In the genomic region with DNA sequence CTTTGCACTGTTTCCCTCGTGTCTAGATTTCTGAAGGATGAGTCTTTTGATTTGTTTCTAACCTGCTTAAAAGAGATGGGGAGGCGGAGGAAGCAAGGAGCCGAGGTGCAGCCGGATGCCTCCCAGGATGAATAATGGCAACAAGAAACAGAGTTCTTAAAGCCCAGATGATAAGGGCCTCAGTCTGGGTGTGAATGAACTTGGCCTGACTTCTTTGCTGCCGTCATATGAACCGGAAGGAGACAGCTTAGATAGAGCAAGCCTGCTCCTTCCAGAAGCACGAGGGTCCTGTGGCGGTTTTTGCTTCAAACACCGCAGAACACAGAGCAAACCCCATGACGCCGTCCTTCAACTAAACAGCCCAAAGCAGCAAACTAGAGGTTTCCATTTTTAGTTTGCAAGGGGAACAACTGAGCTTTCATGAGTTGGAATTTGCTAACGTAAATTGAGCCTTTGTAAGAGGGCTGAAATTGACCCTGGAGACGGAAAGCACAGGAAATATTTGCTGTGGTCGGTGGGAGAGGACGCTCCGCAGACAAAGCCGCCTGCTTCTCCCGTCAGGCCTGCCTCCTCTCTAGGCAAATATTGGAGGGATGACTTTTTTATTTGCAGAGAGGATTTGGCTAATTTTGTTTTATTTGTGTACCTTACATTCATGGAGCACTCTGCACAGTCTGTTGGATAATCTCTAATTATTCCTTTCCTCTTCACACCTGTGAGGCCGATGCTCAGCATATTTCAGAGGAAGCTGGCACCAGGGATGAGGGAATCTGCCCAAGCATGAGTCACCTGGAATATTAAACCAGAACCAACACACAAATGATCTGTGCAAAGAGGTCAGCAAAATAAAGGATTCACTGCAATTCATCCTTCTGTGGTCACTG, we compare ENCODE assay signal across 17 cellular contexts.
A peak's percentile ranks its signal among the peaks of the same experiment; 100 is the strongest.
DNase-seq lines count a peak whose midpoint lies in the region; ATAC-seq, FAIRE-seq and TF ChIP-seq lines count a peak whose summit lies in the region.
"Had no signal": no experiment of that assay in that cellular context is flagged by ENCODE, and none has a peak within 500 bp of the region (broad histone marks: within the 10 kb centered on the region; RNA-seq: fewer than 3 reads in every experiment).

No MANE protein-coding gene starts in this region.

- no peaks in the 10 kb centered on the region for H3K9me3 ChIP-seq in H1 (ENCODE audit: insufficient read depth in 2 of 2, low read depth in 1 of 2, low read length in 1 of 2)
- no peaks in the 10 kb centered on the region for H3K9me3 ChIP-seq in osteoblast (ENCODE audit: low read depth, low read length)

- H3K4me2 ChIP-seq in GM23338: no peak overlapping the region
- no peak overlapping the region for H3K4me2 ChIP-seq in H1 (ENCODE audit: insufficient read depth in 1 of 2, low read depth in 2 of 2, low read length in 2 of 2)
- no peak overlapping the region for H3K4me2 ChIP-seq in osteoblast (ENCODE audit: insufficient read depth, low read length)

- no peaks in the 10 kb centered on the region for H3F3A ChIP-seq in GM23338 (replicated peaks; ENCODE audit: low read depth)

- H3K27ac ChIP-seq in GM23338 (ENCODE audit: low read depth): no peak overlapping the region
- H3K27ac ChIP-seq in H1 (ENCODE audit: low read depth, low read length): no peak overlapping the region
- H3K27ac ChIP-seq in osteoblast (ENCODE audit: low read depth, low read length): no peak overlapping the region

- H3K4me1 ChIP-seq in GM23338 (ENCODE audit: insufficient read depth) (peaks cover 6% of the 10 kb centered on the region; the same call in 1 of the 2 replicates), H1 (replicated peaks in 1 of 4; ENCODE audit: control insufficient read depth in 3 of 4, insufficient read depth in 4 of 4, low read length in 3 of 4) (peaks cover 0 to 6% (median 3%) of the 10 kb centered on the region in 4 experiments; a peak in 2 of 7 replicates), osteoblast (ENCODE audit: insufficient read depth, low read length) (no peaks in the 10 kb centered on the region)

- no peak overlapping the region for H3K4ac ChIP-seq in H1 (replicated peaks; ENCODE audit: insufficient read length, low read depth, low read length)

- no peak overlapping the region for H2BK120ac ChIP-seq in H1 (replicated peaks; ENCODE audit: low read depth, low read length)

- no peak for TF ChIP-seq RAD21 in H1 (IDR thresholded peaks at IDR 0.05 in 1 of 2, conservative IDR thresholded peaks at IDR 0.05 in 1 of 2; ENCODE audit: low read depth in 2 of 2, low read length in 2 of 2)

- no peaks in the 10 kb centered on the region for H3K36me3 Mint-ChIP-seq in GM23338 (ENCODE audit: low read depth)

- H4K8ac ChIP-seq in H1 (ENCODE audit: extremely low read depth, insufficient read depth, low read length): no peak overlapping the region

- no peak overlapping the region for H2BK12ac ChIP-seq in H1 (ENCODE audit: low read depth, low read length)

- POLR2A ChIA-PET in H1 (lab: Charles Lee; ENCODE audit: partially characterized antibody): no interaction called here

- DNase-seq in GM23338 (ENCODE audit: low spot score): no peak
- DNase-seq in NCI-H748 (lab: John Stamatoyannopoulos, UW; ENCODE audit: unreplicated experiment): peak; percentile 86
- DNase-seq in H1 (ENCODE audit: low read depth in 1 of 2, low spot score in 2 of 2): no peak
- peak; percentile 64 for DNase-seq in osteoblast (ENCODE audit: insufficient read length, low spot score, missing footprints)
- DNase-seq in activated naive CD4-positive, alpha-beta T cell treated with anti-CD3 and anti-CD28 coated beads, Interleukin-2, amount 50 U/mL, for 16 hours: no peak
- DNase-seq in stimulated activated naive CD4-positive, alpha-beta T cell (lab: John Stamatoyannopoulos, UW): no peak
- no peak for DNase-seq in NCI-H1930 (lab: John Stamatoyannopoulos, UW)
- DNase-seq: activated CD4-positive, CD25-positive, alpha-beta regulatory T cell; KBM-7; kidney glomerular epithelial cell; NCI-H1105 treated with DMSO at 0.1 percent for 48 hours; NCI-H510A had no signal

- WGBS in H1 (ENCODE audit: extremely low coverage in 1 of 2, insufficient coverage in 1 of 2, insufficient read length in 1 of 2, insufficient replicate concordance in 2 of 2, low coverage in 1 of 2, low lambda C conversion rate in 2 of 2, missing lambda C conversion rate in 1 of 2), 2 experiments: 88% methylated on average over 19 of the region's 19 CpGs; no CpG with 5 or more reads in 1 of the 2 experiments

- no peaks in the 10 kb centered on the region for H3K27me3 ChIP-seq in GM23338 (ENCODE audit: insufficient read depth)
- H3K27me3 ChIP-seq in H1 (replicated peaks in 1 of 4; ENCODE audit: control insufficient read depth in 3 of 4, extremely low read depth in 1 of 4, insufficient read depth in 3 of 4, low read length in 3 of 4): no peaks in the 10 kb centered on the region
- H3K27me3 ChIP-seq in osteoblast (ENCODE audit: insufficient read depth, low read length): peaks cover 4% of the 10 kb centered on the region
- H3K27me3 ChIP-seq: dorsolateral prefrontal cortex had no signal

- H3K79me1 ChIP-seq in H1 (ENCODE audit: low read depth, low read length): no peaks in the 10 kb centered on the region

- no peaks in the 10 kb centered on the region for H3K9me3 Mint-ChIP-seq in GM23338

- H2AK5ac ChIP-seq in H1 (ENCODE audit: low read depth, low read length): no peak overlapping the region

- H4K5ac ChIP-seq in H1 (ENCODE audit: insufficient read length, low read depth, low read length): no peak overlapping the region

- no peak overlapping the region for H3K9ac ChIP-seq in H1 (replicated peaks in 1 of 4; ENCODE audit: extremely low read depth in 1 of 4, low read depth in 3 of 4, low read length in 3 of 4)

- no peak overlapping the region for H4K91ac ChIP-seq in H1 (replicated peaks; ENCODE audit: insufficient read length, low read length)

- H3K27ac Mint-ChIP-seq in GM23338: no peak overlapping the region
- H3K27ac Mint-ChIP-seq: progenitor cell of endocrine pancreas had no signal

- no peak overlapping the region for H3K23ac ChIP-seq in H1 (ENCODE audit: insufficient read length)

- H3K4me3 ChIP-seq in GM23338: no peak overlapping the region
- no peak overlapping the region for H3K4me3 ChIP-seq in H1 (ENCODE audit: extremely low read depth in 1 of 4, insufficient read depth in 2 of 4, low read depth in 3 of 4, low read length in 4 of 4)
- H3K4me3 ChIP-seq in osteoblast (ENCODE audit: insufficient read depth, low read length): no peak overlapping the region
- H3K4me3 ChIP-seq: dorsolateral prefrontal cortex had no signal

- no peaks in the 10 kb centered on the region for H3K9me2 ChIP-seq in GM23338 (ENCODE audit: insufficient read depth)

- no peak overlapping the region for H3K56ac ChIP-seq in H1 (replicated peaks; ENCODE audit: insufficient read length, low read depth, low read length)

- peaks cover 12% of the 10 kb centered on the region for H3K4me1 Mint-ChIP-seq in GM23338

- ATAC-seq in GM23338 (no peak), GM18861 (IDR thresholded peaks at IDR 0.05; ENCODE audit: unreplicated experiment) (no peak)

- no peaks in the 10 kb centered on the region for H3K27me3 Mint-ChIP-seq in GM23338 (ENCODE audit: insufficient read depth, low read depth, poor library complexity)
- H3K27me3 Mint-ChIP-seq: progenitor cell of endocrine pancreas had no signal

- H3K4me3 Mint-ChIP-seq in GM23338: no peak overlapping the region

- no peaks in the 10 kb centered on the region for H3K79me2 ChIP-seq in GM23338 (replicated peaks; ENCODE audit: insufficient read depth)
- H3K79me2 ChIP-seq in H1 (ENCODE audit: control insufficient read depth in 1 of 2, insufficient read depth in 2 of 2, low read length in 2 of 2): no peaks in the 10 kb centered on the region
- H3K79me2 ChIP-seq in osteoblast (ENCODE audit: insufficient read depth, low read length): no peaks in the 10 kb centered on the region

- CTCF ChIA-PET in H1 (lab: Charles Lee; ENCODE audit: partially characterized antibody): interaction anchor here (1.1 kb wide), 1 partner anchor 34 kb away, joined by 3 read pairs; no protein-coding TSS in a partner anchor

- no peak overlapping the region for H3K18ac ChIP-seq in H1 (ENCODE audit: extremely low read depth, low read length)

- no peak for TF ChIP-seq POLR2A in H1 (IDR thresholded peaks at IDR 0.05; ENCODE audit: control extremely low read depth in 1 of 2, low read depth in 2 of 2, low read length in 2 of 2)

- no peak overlapping the region for H2BK5ac ChIP-seq in H1 (ENCODE audit: low read depth, low read length)

- H3K36me3 ChIP-seq in GM23338 (ENCODE audit: insufficient read depth): no peaks in the 10 kb centered on the region
- H3K36me3 ChIP-seq in H1 (ENCODE audit: control insufficient read depth in 2 of 4, insufficient read depth in 4 of 4, low read length in 3 of 4): no peaks in the 10 kb centered on the region
- no peaks in the 10 kb centered on the region for H3K36me3 ChIP-seq in osteoblast (ENCODE audit: insufficient read depth, low read length)

- no peaks in the 10 kb centered on the region for H3K23me2 ChIP-seq in H1 (ENCODE audit: low read depth, low read length)

- H4K20me1 ChIP-seq in GM23338 (replicated peaks; ENCODE audit: insufficient read depth) (no peaks in the 10 kb centered on the region), H1 (replicated peaks in 1 of 2; ENCODE audit: control insufficient read depth in 1 of 2, insufficient read depth in 2 of 2, low read length in 2 of 2) (no peaks in the 10 kb centered on the region), osteoblast (ENCODE audit: insufficient read depth, low read length) (no peaks in the 10 kb centered on the region)

- no peak for TF ChIP-seq EP300 in H1 (IDR thresholded peaks at IDR 0.05; ENCODE audit: borderline replicate concordance in 1 of 2, low read depth in 2 of 2, low read length in 2 of 2)

- H2BK15ac ChIP-seq in H1 (ENCODE audit: low read length): no peak overlapping the region

- TF ChIP-seq CTCF in GM23338 (conservative IDR thresholded peaks at IDR 0.05; ENCODE audit: low read depth in 2 of 2): no peak
- no peak for TF ChIP-seq CTCF in H1 (IDR thresholded peaks at IDR 0.05; ENCODE audit: control extremely low read depth in 1 of 3, insufficient read depth in 1 of 3, low read depth in 1 of 3, low read length in 3 of 3)
- no peak for TF ChIP-seq CTCF in osteoblast (IDR thresholded peaks at IDR 0.05; ENCODE audit: extremely low read depth, low read depth, low read length)

- FAIRE-seq in H1 (lab: Jason Lieb, UNC): no peak
- FAIRE-seq: astrocyte, GM18507 had no signal

- H2AFZ ChIP-seq in GM23338 (peak overlapping the region; percentile 85), H1 (ENCODE audit: low read length) (peak overlapping the region; percentile 72; the same call in 1 of the 2 replicates), osteoblast (ENCODE audit: low read length) (no peak overlapping the region)

- H3K14ac ChIP-seq in H1 (ENCODE audit: insufficient read length): no peak overlapping the region

- no peak overlapping the region for H2BK20ac ChIP-seq in H1 (ENCODE audit: low read length)

TF ChIP-seq in GM23338, 12 proteins besides CTCF, POLR2A, EP300 and RAD21 (continues in another document):
- TF ChIP-seq JUNB (IDR thresholded peaks at IDR 0.05; ENCODE audit: unreplicated experiment): no peak

TF ChIP-seq in H1, 55 proteins besides CTCF, POLR2A, EP300 and RAD21 (continues in another document):
- TF ChIP-seq EZH2 (IDR thresholded peaks at IDR 0.05; ENCODE audit: low read depth, low read length, severe bottlenecking): no peak
- no peak for TF ChIP-seq EGR1 (IDR thresholded peaks at IDR 0.05; ENCODE audit: borderline replicate concordance, low read depth, low read length)
- no peak for TF ChIP-seq SP1 (IDR thresholded peaks at IDR 0.05; ENCODE audit: low read depth, low read length)
- no peak for TF ChIP-seq JUND (IDR thresholded peaks at IDR 0.05; ENCODE audit: low read length)

Comparison
In these comparisons a context has a peak if more than half of its experiments do, and no peak if none do; other contexts are left out.
1. DNase-seq: peak in NCI-H748 (single experiment) and osteoblast (single experiment); none in GM23338 (single experiment), H1 (0 of 2), activated naive CD4-positive, alpha-beta T cell treated with anti-CD3 and anti-CD28 coated beads, Interleukin-2, amount 50 U/mL, for 16 hours (single experiment), stimulated activated naive CD4-positive, alpha-beta T cell (0 of 6) and NCI-H1930 (0 of 2).